In the genomic region with DNA sequence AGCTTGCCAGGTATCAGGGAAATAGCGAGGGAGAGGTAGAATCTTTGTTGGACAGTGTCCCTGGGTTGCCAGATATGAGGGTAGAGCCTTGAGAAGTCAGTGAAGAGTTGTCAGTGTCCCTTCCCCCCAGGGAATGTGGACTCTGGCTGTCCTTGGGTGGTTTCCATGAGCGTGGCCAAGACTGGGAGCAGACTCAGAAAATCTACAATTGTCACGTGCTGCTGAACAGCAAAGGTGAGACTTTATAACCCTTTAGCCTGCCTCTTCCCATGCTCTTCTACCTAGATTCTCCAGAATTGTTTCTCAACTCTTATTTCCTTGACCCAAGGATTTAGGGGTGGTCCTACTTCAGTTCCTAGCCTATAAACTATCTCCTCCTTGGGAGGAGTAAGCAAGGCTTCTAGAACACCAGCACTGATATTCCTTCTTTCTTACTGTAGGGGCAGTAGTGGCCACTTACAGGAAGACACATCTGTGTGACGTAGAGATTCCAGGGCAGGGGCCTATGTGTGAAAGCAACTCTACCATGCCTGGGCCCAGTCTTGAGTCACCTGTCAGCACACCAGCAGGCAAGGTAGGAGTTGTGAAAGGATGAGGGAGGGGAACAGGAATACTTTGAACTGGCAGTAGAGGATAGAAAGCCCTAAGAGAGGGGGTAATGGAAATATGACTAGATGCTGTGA, we compare ENCODE assay signal across 7 cellular contexts. TPM values are rescaled to one million over a fixed set of nuclear protein-coding genes. Genes with fewer than 3 reads are reported as not detected.
DNase-seq lines count a peak whose midpoint lies in the region; ATAC-seq, FAIRE-seq and TF ChIP-seq lines count a peak whose summit lies in the region.

No MANE protein-coding gene starts in this region.

- intact Hi-C loops in K562 (cut with micrococcal nuclease) (loop anchor here (1.0 to 2.0 kb wide), 2 partner anchors 13 to 47 kb away; a partner anchor contains a TSS), kidney (cut with DNase I) (no loop called here)

- peak; percentile 52; the same call in 1 of the 2 replicates for TF ChIP-seq POLR2A in K562 (conservative IDR thresholded peaks at IDR 0.05)

- 34% methylated on average over 4 of the region's 4 CpGs for WGBS in K562 (ENCODE audit: insufficient coverage, low coverage, missing lambda C conversion rate)

- no peaks in the 10 kb centered on the region for H3K9me1 ChIP-seq in K562 (ENCODE audit: control insufficient read depth, insufficient read depth, low read length)

- H3K4me1 ChIP-seq in K562 (replicated peaks in 1 of 2; ENCODE audit: control insufficient read depth in 2 of 2, insufficient read depth in 2 of 2, low read length in 2 of 2) (peaks cover 28 to 41% of the 10 kb centered on the region in 2 experiments), kidney (ENCODE audit: control insufficient read depth in 1 of 2, insufficient read depth in 1 of 2, low read depth in 1 of 2, low read length in 2 of 2) (peaks cover 28 to 36% of the 10 kb centered on the region in 2 donors)

- BruUV-seq in K562 (replicated peaks; lab: Mats Ljungman, UMichigan): no TSS peak

- peaks cover 58% of the 10 kb centered on the region for H3K79me2 ChIP-seq in K562 (ENCODE audit: control insufficient read depth, insufficient read depth, low read length)

- peak overlapping the region; percentile 95 for H3K27ac ChIP-seq in K562 (ENCODE audit: extremely low read depth, low read depth, low read length)
- H3K27ac ChIP-seq in kidney (ENCODE audit: low read depth in 2 of 2, low read length in 2 of 2): peak overlapping the region; percentile 95 to 98

- peak overlapping the region; percentile 81 for H3K4me3 ChIP-seq in K562
- peak overlapping the region; percentile 90 to 100 for H3K4me3 ChIP-seq in kidney (ENCODE audit: low read length in 2 of 2)

- peaks cover 41% of the 10 kb centered on the region for H3K36me3 Mint-ChIP-seq in T-cell

- CTCF ChIA-PET in T-cell (lab: Charles Lee) (no interaction called here), K562 (lab: Yijun Ruan, JAX; ENCODE audit: low intra/inter-chr PET ratio) (no interaction called here)

- ATAC-seq in GM18502 (IDR thresholded peaks at IDR 0.05; ENCODE audit: poor library complexity, unreplicated experiment): peak; percentile 58
- ATAC-seq in HG03439 (IDR thresholded peaks at IDR 0.05; ENCODE audit: unreplicated experiment): peak; percentile 44
- ATAC-seq in T-cell (replicated peaks in 1 of 4): peak; percentile 43 to 57 (median 46)
- peak; percentile 79 for ATAC-seq in K562

- H3K9me3 Mint-ChIP-seq in T-cell: no peaks in the 10 kb centered on the region

- peak overlapping the region; percentile 78 to 97 for H3K9ac ChIP-seq in K562 (ENCODE audit: insufficient read depth in 1 of 2, low read depth in 2 of 2, low read length in 2 of 2)
- H3K9ac ChIP-seq in kidney (ENCODE audit: low read length in 2 of 2): peak overlapping the region; percentile 0 to 99

- TF ChIP-seq CTCF in K562 (IDR thresholded peaks at IDR 0.05 in 2 of 3, conservative IDR thresholded peaks at IDR 0.05 in 1 of 3; ENCODE audit: insufficient read depth in 2 of 3, low read depth in 1 of 3, low read length in 3 of 3) (peak; percentile 66 to 73 (median 72)), kidney (IDR thresholded peaks at IDR 0.05; ENCODE audit: borderline replicate concordance, extremely low read depth, insufficient read depth) (peak; percentile 32)

- TF ChIP-seq RAD21 in K562 (CRISPR knock-in tag; conservative IDR thresholded peaks at IDR 0.05 in 1 of 2, IDR thresholded peaks at IDR 0.05 in 1 of 2): peak in 1 of 2 experiments; percentile 36; a peak in 2 of 4 replicates

- no peaks in the 10 kb centered on the region for H3K27me3 Mint-ChIP-seq in T-cell

- FAIRE-seq in K562 (lab: Jason Lieb, UNC) (peak; percentile 96), kidney (lab: Jason Lieb, UNC) (no peak)

- no peaks in the 10 kb centered on the region for H3K9me3 ChIP-seq in K562 (replicated peaks; ENCODE audit: control insufficient read depth, insufficient read depth, low read depth, low read length)
- no peaks in the 10 kb centered on the region for H3K9me3 ChIP-seq in kidney (ENCODE audit: control insufficient read depth in 1 of 2, low read length in 2 of 2)

- H4K20me1 ChIP-seq in K562 (replicated peaks; ENCODE audit: control insufficient read depth, insufficient read depth, low read length): peaks cover 3% of the 10 kb centered on the region; the same call in 1 of the 2 replicates

- peak in 32 of 34 experiments; percentile 22 to 73 (median 57) for DNase-seq in T-cell
- DNase-seq in K562 (ENCODE audit: extremely low read depth in 1 of 4, low spot score in 3 of 4): peak; percentile 68 to 83 (median 76)
- no peak for DNase-seq in kidney
- DNase-seq in stimulated activated CD4-positive, alpha-beta T cell treated with anti-CD3 and anti-CD28 coated beads, Interleukin-4, amount 100 ng/mL, for 4 hours: peak; percentile 52 to 79
- DNase-seq in NCI-H748 treated with DMSO at 0.1 percent for 48 hours (lab: John Stamatoyannopoulos, UW): no peak

- peaks cover 51 to 61% (median 60%) of the 10 kb centered on the region in 3 donors for H3K4me1 Mint-ChIP-seq in T-cell

- in situ Hi-C loops in K562 (cut with MboI): no loop called here

- H3K36me3 ChIP-seq in K562 (ENCODE audit: control insufficient read depth, insufficient read depth, low read length) (peaks cover 72% of the 10 kb centered on the region), kidney (ENCODE audit: control insufficient read depth in 1 of 2, insufficient read depth in 2 of 2, low read length in 2 of 2) (peaks cover 25 to 40% of the 10 kb centered on the region in 2 donors)

- no peaks in the 10 kb centered on the region; a peak in 1 of 5 replicates for H3K27me3 ChIP-seq in K562 (ENCODE audit: control insufficient read depth in 2 of 2, insufficient read depth in 2 of 2, low read length in 2 of 2)

- 0 out of 2 replicates have a peak overlapping the region, but pooled peaks have one; percentile 25 for H2AFZ ChIP-seq in K562 (ENCODE audit: low read depth, low read length)

- peak overlapping the region; percentile 98 for H3K4me2 ChIP-seq in K562 (ENCODE audit: insufficient read depth, low read length)

- TF ChIP-seq EP300 in K562 (IDR thresholded peaks at IDR 0.05; ENCODE audit: low read length): no peak

- H3K4me3 Mint-ChIP-seq in T-cell: peak overlapping the region; percentile 47 to 96 (median 92)

- H3K27ac Mint-ChIP-seq in T-cell: peak overlapping the region; percentile 91 to 93

- POLR2A ChIA-PET in T-cell (lab: Charles Lee) (no interaction called here), K562 (lab: Yijun Ruan, JAX) (interaction anchor here (5.3 kb wide), 1 partner anchor 7 kb away, joined by 39 read pairs; no protein-coding TSS in a partner anchor)

RNA-seq across cellular contexts. Expression of a gene that starts 1.6 kb away (rescaled TPM):
- 10 to 100 TPM; 23.4 to 44.7 (median 41.7) TPM for total RNA-seq in T-cell
- 50.4 and 95.6 TPM in 2 replicates for total RNA-seq in K562 (2011; cell fraction: chromatin; rRNA removed; ENCODE audit: low replicate concordance)
- 57.4 and 67.9 TPM in 2 replicates for total RNA-seq in K562 (2011; cell fraction: nucleolus; rRNA removed)
- total RNA-seq in K562 (2011; cell fraction: nucleoplasm; rRNA removed): 49.4 and 62.0 TPM in 2 replicates
- 23.1 and 29.3 TPM in 2 replicates for total RNA-seq in K562 (2014; rRNA removed)
- total RNA-seq in K562 (2014; rRNA removed; fragmentation: Illumina TruSeq; extraction: Trizol): 30.2 and 30.9 TPM in 2 replicates
- total RNA-seq in K562 (2015; rRNA removed; fragmentation: Illumina TruSeq; extraction: Trizol): 25.6 and 27.4 TPM in 2 replicates
- 35.9 and 41.0 TPM in 2 replicates for total RNA-seq in K562 (2021)
- 18.4 and 25.1 TPM in 2 replicates for polyA plus RNA-seq in K562 (2011; rRNA removed)
- polyA plus RNA-seq in K562 (2011; cell fraction: cytosol; rRNA removed): 26.0 and 39.0 TPM in 2 replicates
- polyA plus RNA-seq in K562 (2011; cell fraction: nucleus; rRNA removed): 90.2 and 129 TPM in 2 replicates
- 33.6 and 64.4 TPM in 2 replicates for polyA plus RNA-seq in K562 (2012)
- polyA plus RNA-seq in K562 (2014; fragmentation: Illumina TruSeq; extraction: Trizol): 48.9 and 49.2 TPM in 2 replicates
- polyA plus RNA-seq in K562 (2014; fragmentation: Nextera tagmentation; extraction: Ambion mirVana): 10 to 100 TPM; 69.8 to 76.0 TPM
- 33.7 and 35.5 TPM in 2 replicates for polyA plus RNA-seq in K562 (2014; rRNA removed)
- 15.2 and 18.3 TPM in 2 replicates for polyA minus RNA-seq in K562 (2011; rRNA and poly(A)+ RNA removed)
- 9.4 and 14.5 TPM in 2 replicates for polyA minus RNA-seq in K562 (2011; cell fraction: cytosol; rRNA and poly(A)+ RNA removed)
- polyA minus RNA-seq in K562 (2011; cell fraction: nucleus; rRNA and poly(A)+ RNA removed): 27.5 and 36.8 TPM in 2 replicates
- total RNA-seq in kidney: 42.3 TPM
- 91.5 TPM for polyA plus RNA-seq in kidney (ENCODE audit: insufficient read depth, low read depth, low replicate concordance)

RNA-seq across cellular contexts. Expression of a gene that starts 1.7 kb away (rescaled TPM):
- total RNA-seq in T-cell: 10 to 100 TPM; 32.4 to 48.3 (median 42.1) TPM
- total RNA-seq in K562 (2011; cell fraction: chromatin; rRNA removed; ENCODE audit: low replicate concordance): 7.8 and 9.5 TPM in 2 replicates
- 11.7 and 12.6 TPM in 2 replicates for total RNA-seq in K562 (2011; cell fraction: nucleolus; rRNA removed)
- total RNA-seq in K562 (2011; cell fraction: nucleoplasm; rRNA removed): 12.9 and 15.2 TPM in 2 replicates
- 154 and 172 TPM in 2 replicates for total RNA-seq in K562 (2014; rRNA removed)
- total RNA-seq in K562 (2014; rRNA removed; fragmentation: Illumina TruSeq; extraction: Trizol): 101 and 120 TPM in 2 replicates
- total RNA-seq in K562 (2015; rRNA removed; fragmentation: Illumina TruSeq; extraction: Trizol): 104 TPM in 2 replicates
- total RNA-seq in K562 (2021): 142 and 144 TPM in 2 replicates
- polyA plus RNA-seq in K562 (2011; rRNA removed): 120 and 176 TPM in 2 replicates
- 84.9 and 146 TPM in 2 replicates for polyA plus RNA-seq in K562 (2011; cell fraction: cytosol; rRNA removed)
- 22.6 and 36.2 TPM in 2 replicates for polyA plus RNA-seq in K562 (2011; cell fraction: nucleus; rRNA removed)
- 171 and 265 TPM in 2 replicates for polyA plus RNA-seq in K562 (2012)
- 181 and 235 TPM in 2 replicates for polyA plus RNA-seq in K562 (2014; fragmentation: Illumina TruSeq; extraction: Trizol)
- 10 to 100 TPM; 50.2 to 77.1 TPM for polyA plus RNA-seq in K562 (2014; fragmentation: Nextera tagmentation; extraction: Ambion mirVana)
- 335 and 361 TPM in 2 replicates for polyA plus RNA-seq in K562 (2014; rRNA removed)
- 107 and 130 TPM in 2 replicates for polyA minus RNA-seq in K562 (2011; rRNA and poly(A)+ RNA removed)
- 25.7 and 27.9 TPM in 2 replicates for polyA minus RNA-seq in K562 (2011; cell fraction: cytosol; rRNA and poly(A)+ RNA removed)
- 4.8 and 15.6 TPM in 2 replicates for polyA minus RNA-seq in K562 (2011; cell fraction: nucleus; rRNA and poly(A)+ RNA removed)
- total RNA-seq in kidney: 46.7 TPM
- 149 TPM for polyA plus RNA-seq in kidney (ENCODE audit: insufficient read depth, low read depth, low replicate concordance)

RNA-seq across cellular contexts. Expression of a gene that starts 12.9 kb away (rescaled TPM):
- total RNA-seq in T-cell (10 to 100 TPM; 34.3 to 43.6 (median 40.6) TPM), K562 (2014; rRNA removed) (15.6 and 19.1 TPM in 2 replicates), K562 (2014; rRNA removed; fragmentation: Illumina TruSeq; extraction: Trizol) (11.6 and 12.0 TPM in 2 replicates), K562 (2015; rRNA removed; fragmentation: Illumina TruSeq; extraction: Trizol) (11.6 and 13.4 TPM in 2 replicates), K562 (2021) (26.3 and 29.0 TPM in 2 replicates), kidney (37.2 TPM)
- 15.2 and 18.5 TPM in 2 replicates for total RNA-seq in K562 (2011; cell fraction: chromatin; rRNA removed; ENCODE audit: low replicate concordance)
- total RNA-seq in K562 (2011; cell fraction: nucleolus; rRNA removed): 11.6 and 11.8 TPM in 2 replicates
- 15.0 and 20.0 TPM in 2 replicates for total RNA-seq in K562 (2011; cell fraction: nucleoplasm; rRNA removed)
- polyA plus RNA-seq in K562 (2011; rRNA removed) (16.0 and 24.4 TPM in 2 replicates), K562 (2014; fragmentation: Illumina TruSeq; extraction: Trizol) (31.4 and 35.0 TPM in 2 replicates), K562 (2014; fragmentation: Nextera tagmentation; extraction: Ambion mirVana) (10 to 100 TPM; 31.6 to 41.0 TPM), K562 (2014; rRNA removed) (16.7 and 16.8 TPM in 2 replicates), kidney (ENCODE audit: insufficient read depth, low read depth, low replicate concordance) (23.2 TPM)
- 38.4 and 56.4 TPM in 2 replicates for polyA plus RNA-seq in K562 (2011; cell fraction: cytosol; rRNA removed)
- polyA plus RNA-seq in K562 (2011; cell fraction: nucleus; rRNA removed): 27.9 and 37.6 TPM in 2 replicates
- 27.7 and 29.6 TPM in 2 replicates for polyA plus RNA-seq in K562 (2012)
- 26.2 and 47.1 TPM in 2 replicates for polyA minus RNA-seq in K562 (2011; rRNA and poly(A)+ RNA removed)
- 10.9 and 16.7 TPM in 2 replicates for polyA minus RNA-seq in K562 (2011; cell fraction: cytosol; rRNA and poly(A)+ RNA removed)
- polyA minus RNA-seq in K562 (2011; cell fraction: nucleus; rRNA and poly(A)+ RNA removed): 5.1 and 6.2 TPM in 2 replicates

RNA-seq across cellular contexts. Expression of a gene that starts 21.4 kb away (rescaled TPM):
- total RNA-seq in T-cell (1 to 10 TPM in 1 of 5 donors, under 1 TPM in 2, not detected in 2; 0.82 to 1.6 (median 0.86) TPM), K562 (2014; rRNA removed) (not detected in 2 replicates), K562 (2014; rRNA removed; fragmentation: Illumina TruSeq; extraction: Trizol) (not detected in 2 replicates), K562 (2015; rRNA removed; fragmentation: Illumina TruSeq; extraction: Trizol) (not detected in 2 replicates), K562 (2021) (not detected in 2 replicates), kidney (21.9 TPM)
- total RNA-seq in K562 (2011; cell fraction: chromatin; rRNA removed; ENCODE audit: low replicate concordance): not detected in 2 replicates
- total RNA-seq in K562 (2011; cell fraction: nucleolus; rRNA removed): not detected in 2 replicates
- not detected in 2 replicates for total RNA-seq in K562 (2011; cell fraction: nucleoplasm; rRNA removed)
- polyA plus RNA-seq in K562 (2011; rRNA removed) (not detected in 2 replicates), K562 (2014; fragmentation: Illumina TruSeq; extraction: Trizol) (not detected in 2 replicates), K562 (2014; fragmentation: Nextera tagmentation; extraction: Ambion mirVana) (not detected), K562 (2014; rRNA removed) (not detected in 2 replicates), kidney (ENCODE audit: insufficient read depth, low read depth, low replicate concordance) (32.2 TPM)
- not detected in 2 replicates for polyA plus RNA-seq in K562 (2011; cell fraction: cytosol; rRNA removed)
- polyA plus RNA-seq in K562 (2011; cell fraction: nucleus; rRNA removed): not detected in 2 replicates
- not detected in 2 replicates for polyA plus RNA-seq in K562 (2012)
- not detected in 2 replicates for polyA minus RNA-seq in K562 (2011; rRNA and poly(A)+ RNA removed)
- not detected in 2 replicates for polyA minus RNA-seq in K562 (2011; cell fraction: cytosol; rRNA and poly(A)+ RNA removed)
- not detected in 2 replicates for polyA minus RNA-seq in K562 (2011; cell fraction: nucleus; rRNA and poly(A)+ RNA removed)

RNA-seq across cellular contexts. Expression of a gene that starts 30.2 kb away (rescaled TPM):
- under 1 TPM in 1 of 5 donors, not detected in 4; 0.06 TPM for total RNA-seq in T-cell
- 0.16 and 0.25 TPM in 2 replicates for total RNA-seq in K562 (2011; cell fraction: chromatin; rRNA removed; ENCODE audit: low replicate concordance)
- not detected in 2 replicates for total RNA-seq in K562 (2011; cell fraction: nucleolus; rRNA removed)
- not detected in 2 replicates for total RNA-seq in K562 (2011; cell fraction: nucleoplasm; rRNA removed)
- not detected in 2 replicates for total RNA-seq in K562 (2014; rRNA removed)
- total RNA-seq in K562 (2014; rRNA removed; fragmentation: Illumina TruSeq; extraction: Trizol): not detected in 2 replicates
- not detected in 2 replicates for total RNA-seq in K562 (2015; rRNA removed; fragmentation: Illumina TruSeq; extraction: Trizol)
- 0.09 TPM in 1 of 2 replicates, not detected in the other for total RNA-seq in K562 (2021)
- 0.01 TPM in 1 of 2 replicates, not detected in the other for polyA plus RNA-seq in K562 (2011; rRNA removed)
- 0.01 and 0.13 TPM in 2 replicates for polyA plus RNA-seq in K562 (2011; cell fraction: cytosol; rRNA removed)
- 0.10 and 0.18 TPM in 2 replicates for polyA plus RNA-seq in K562 (2011; cell fraction: nucleus; rRNA removed)
- 0.07 and 0.12 TPM in 2 replicates for polyA plus RNA-seq in K562 (2012)
- polyA plus RNA-seq in K562 (2014; fragmentation: Illumina TruSeq; extraction: Trizol): not detected in 2 replicates
- not detected for polyA plus RNA-seq in K562 (2014; fragmentation: Nextera tagmentation; extraction: Ambion mirVana)
- 0.09 TPM in 1 of 2 replicates, not detected in the other for polyA plus RNA-seq in K562 (2014; rRNA removed)
- polyA minus RNA-seq in K562 (2011; rRNA and poly(A)+ RNA removed): not detected in 2 replicates
- not detected in 2 replicates for polyA minus RNA-seq in K562 (2011; cell fraction: cytosol; rRNA and poly(A)+ RNA removed)
- polyA minus RNA-seq in K562 (2011; cell fraction: nucleus; rRNA and poly(A)+ RNA removed): 0.27 TPM in 1 of 2 replicates, not detected in the other
- total RNA-seq in kidney: 12.8 TPM
- polyA plus RNA-seq in kidney (ENCODE audit: insufficient read depth, low read depth, low replicate concordance): 2.7 TPM

Comparison
In these comparisons a context has a peak if more than half of its experiments do, and no peak if none do; other contexts are left out.
1. DNase-seq: peak in T-cell (32 of 34), K562 (4 of 4) and stimulated activated CD4-positive, alpha-beta T cell treated with anti-CD3 and anti-CD28 coated beads, Interleukin-4, amount 100 ng/mL, for 4 hours (2 of 2); none in kidney (single experiment) and NCI-H748 treated with DMSO at 0.1 percent for 48 hours (single experiment).
2. Peak in every context shown above with its lines, with median percentiles within 50 percentile points of each other: ATAC-seq.